Comparison of ENCODE assay signal across 33 cellular contexts in genomic region chr13:104871456-104871855, GRCh38.
"Had no signal": no experiment of that assay in that cellular context is flagged by ENCODE, and none has a peak within 500 bp of the region (broad histone marks: within the 10 kb centered on the region; RNA-seq: fewer than 3 reads in every experiment).

No MANE protein-coding gene starts in this region.

- ATAC-seq: activated CD8-positive, alpha-beta memory T cell treated with anti-CD3 and anti-CD28 coated beads, Interleukin-2, amount 10 ng/mL, durations not matched to agents 7 days and 5 days; activated naive CD8-positive, alpha-beta T cell treated with anti-CD3 and anti-CD28 coated beads, Interleukin-2, amount 50 U/mL, for 24 hours had no signal

- H3K27ac ChIP-seq: SJSA1, WERI-Rb-1 had no signal

- DNase-seq: activated CD4-positive, alpha-beta memory T cell treated with anti-CD3 and anti-CD28 coated beads, Interleukin-2, amount 10 ng/mL, durations not matched to agents 7 days and 5 days; activated CD4-positive, alpha-beta T cell treated with anti-CD3 and anti-CD28 coated beads for 1 hour; activated CD4-positive, alpha-beta T cell treated with anti-CD3 and anti-CD28 coated beads for 48 hours; activated CD4-positive, CD25-positive, alpha-beta regulatory T cell; activated CD8-positive, alpha-beta memory T cell treated with anti-CD3 and anti-CD28 coated beads for 24 hours; activated CD8-positive, alpha-beta memory T cell treated with anti-CD3 and anti-CD28 coated beads, Interleukin-2, amount 10 ng/mL, durations not matched to agents 7 days and 5 days; activated CD8-positive, alpha-beta memory T cell treated with anti-CD3 and anti-CD28 coated beads, Interleukin-2, amount 50 U/mL, for 48 hours; activated effector memory CD4-positive, alpha-beta T cell treated with Interleukin-2 at 50 U/mL for 16 hours; activated naive CD4-positive, alpha-beta T cell treated with anti-CD3 and anti-CD28 coated beads, Interleukin-2, amount 10 ng/mL, durations not matched to agents 7 days and 5 days; activated naive CD8-positive, alpha-beta T cell treated with anti-CD3 and anti-CD28 coated beads, Interleukin-2, amount 50 U/mL, for 24 hours; activated T-cell treated with anti-CD3 and anti-CD28 coated beads, Interleukin-2, amount 50 U/mL, for 48 hours; anterior cingulate cortex; caudate nucleus; cerebellar nuclear complex; cortex of kidney; Kasumi-1; MG63; NCI-H1092; NCI-H1436 treated with DMSO at 0.1 percent for 48 hours; NCI-H1694 treated with DMSO at 0.1 percent for 48 hours; NCI-H2029; NCI-H345; NCI-H526; NCI-H748 treated with DMSO at 0.1 percent for 48 hours; NK-92 treated with Interleukin-12 subunit alpha and Interleukin-12 subunit beta, amount 100 ng/mL, for 24 hours; Right ventricle myocardium superior; SK-N-SH; SW 1271; T-helper 1 cell; T-helper 2 cell; T-helper 9 cell; WERI-Rb-1 had no signal

- H3K36me3 ChIP-seq: MG63, SJSA1, WERI-Rb-1 had no signal

- H3K27me3 ChIP-seq: MG63, SJSA1 had no signal

- H3K4me1 ChIP-seq: SJSA1 had no signal

- H3K9me3 ChIP-seq: MG63, SJSA1, SK-N-SH had no signal

- H3K4me3 ChIP-seq: MG63, SJSA1 had no signal
